8 cellular contexts compared by ENCODE assay signal in genomic region chr12:132559652-132560420, GRCh38. TPM values are rescaled to one million over a fixed set of nuclear protein-coding genes. Genes with fewer than 3 reads are reported as not detected.
A peak's percentile ranks its signal among the peaks of the same experiment; 100 is the strongest.
DNase-seq lines count a peak whose midpoint lies in the region; ATAC-seq and TF ChIP-seq lines count a peak whose summit lies in the region.

No MANE protein-coding gene starts in this region.

- H3K4me3 Mint-ChIP-seq in nephron (peak overlapping the region; percentile 67 to 81 (median 77)), type B pancreatic cell (peak overlapping the region; percentile 61)

- H3K36me3 Mint-ChIP-seq in nephron (ENCODE audit: low read depth) (peaks cover 7% of the 10 kb centered on the region), type B pancreatic cell (peaks cover 3% of the 10 kb centered on the region)

- H3K4me1 Mint-ChIP-seq in nephron (peaks cover 4% of the 10 kb centered on the region), type B pancreatic cell (ENCODE audit: unreplicated experiment) (peaks cover 9% of the 10 kb centered on the region)

- peak overlapping the region; percentile 75 to 100 (median 97) for H3K9ac ChIP-seq in BLaER1 treated with 17β-estradiol and CSF1 and Interleukin-3, amounts not matched to agents 10 nM and 100 nM

- H3K27me3 Mint-ChIP-seq in nephron (ENCODE audit: low read depth) = peaks cover 4% of the 10 kb centered on the region
- H3K27me3 Mint-ChIP-seq in type B pancreatic cell = peaks cover 3% of the 10 kb centered on the region

- peaks cover 49 to 75% (median 69%) of the 10 kb centered on the region in 10 experiments for H3K4me1 ChIP-seq in BLaER1 treated with 17β-estradiol and CSF1 and Interleukin-3, amounts not matched to agents 10 nM and 100 nM

- H4K20me1 ChIP-seq in BLaER1 treated with 17β-estradiol and CSF1 and Interleukin-3, amounts not matched to agents 10 nM and 100 nM = peaks cover 29 to 69% (median 45%) of the 10 kb centered on the region in 11 experiments

- H3K27ac ChIP-seq in BLaER1 treated with 17β-estradiol and CSF1 and Interleukin-3, amounts not matched to agents 10 nM and 100 nM = peak overlapping the region in 10 of 11 experiments; percentile 56 to 98 (median 94); a peak in 20 of 22 replicates

- no peak for TF ChIP-seq CTCF in nephron (IDR thresholded peaks at IDR 0.05; ENCODE audit: unreplicated experiment in 3 of 3)
- peak; percentile 36 for TF ChIP-seq CTCF in type B pancreatic cell (conservative IDR thresholded peaks at IDR 0.05)

- H3K27me3 ChIP-seq in BLaER1 treated with 17β-estradiol and CSF1 and Interleukin-3, amounts not matched to agents 10 nM and 100 nM = no peaks in the 10 kb centered on the region

- H3K4me2 ChIP-seq in BLaER1 treated with 17β-estradiol and CSF1 and Interleukin-3, amounts not matched to agents 10 nM and 100 nM = peak overlapping the region; percentile 96 to 100 (median 99)

- DNase-seq in NCI-H446 treated with DMSO at 0.1 percent for 48 hours (lab: John Stamatoyannopoulos, UW) (peak; percentile 6), activated T-cell treated with anti-CD3 and anti-CD28 coated beads for 4 hours (peak; percentile 14), fibroblast of peridontal ligament (ENCODE audit: extremely low read depth) (peak; percentile 10), type B pancreatic cell (ENCODE audit: extremely low spot score, unreplicated experiment) (peak; percentile 81)

- H3K27ac Mint-ChIP-seq in nephron (no peak overlapping the region), type B pancreatic cell (no peak overlapping the region)

- H3K9me3 ChIP-seq in BLaER1 treated with 17β-estradiol and CSF1 and Interleukin-3, amounts not matched to agents 10 nM and 100 nM (replicated peaks in 1 of 11) = no peaks in the 10 kb centered on the region

- ATAC-seq in GM21515 (IDR thresholded peaks at IDR 0.05; ENCODE audit: unreplicated experiment) = peak; percentile 42
- no peak for ATAC-seq in GM19328 (IDR thresholded peaks at IDR 0.05; ENCODE audit: unreplicated experiment)

- H3K36me3 ChIP-seq in BLaER1 treated with 17β-estradiol and CSF1 and Interleukin-3, amounts not matched to agents 10 nM and 100 nM = peaks cover 0 to 22% (median 14%) of the 10 kb centered on the region in 11 experiments; a peak in 17 of 22 replicates

- peak overlapping the region; percentile 69 to 99 (median 94) for H3K4me3 ChIP-seq in BLaER1 treated with 17β-estradiol and CSF1 and Interleukin-3, amounts not matched to agents 10 nM and 100 nM

- H3K9me3 Mint-ChIP-seq in nephron = no peaks in the 10 kb centered on the region
- no peaks in the 10 kb centered on the region for H3K9me3 Mint-ChIP-seq in type B pancreatic cell

RNA-seq across cellular contexts. Expression of gene LRCOL1, which starts 50.5 kb away (rescaled TPM):
- total RNA-seq in type B pancreatic cell (ENCODE audit: low replicate concordance) = not detected in 2 replicates

RNA-seq across cellular contexts. Expression of gene P2RX2, which starts 58.7 kb away (rescaled TPM):
- 2.8 and 5.4 TPM in 2 replicates for total RNA-seq in type B pancreatic cell (ENCODE audit: low replicate concordance)

Comparison
In these comparisons a context has a peak if more than half of its experiments do, and no peak if none do; other contexts are left out.
1. DNase-seq: peak in every context shown above with its lines; median percentile 81 in type B pancreatic cell; 14 in activated T-cell treated with anti-CD3 and anti-CD28 coated beads for 4 hours; 10 in fibroblast of peridontal ligament; 6 in NCI-H446 treated with DMSO at 0.1 percent for 48 hours.